ENCODE assay signal across 8 cellular contexts in the genomic region with DNA sequence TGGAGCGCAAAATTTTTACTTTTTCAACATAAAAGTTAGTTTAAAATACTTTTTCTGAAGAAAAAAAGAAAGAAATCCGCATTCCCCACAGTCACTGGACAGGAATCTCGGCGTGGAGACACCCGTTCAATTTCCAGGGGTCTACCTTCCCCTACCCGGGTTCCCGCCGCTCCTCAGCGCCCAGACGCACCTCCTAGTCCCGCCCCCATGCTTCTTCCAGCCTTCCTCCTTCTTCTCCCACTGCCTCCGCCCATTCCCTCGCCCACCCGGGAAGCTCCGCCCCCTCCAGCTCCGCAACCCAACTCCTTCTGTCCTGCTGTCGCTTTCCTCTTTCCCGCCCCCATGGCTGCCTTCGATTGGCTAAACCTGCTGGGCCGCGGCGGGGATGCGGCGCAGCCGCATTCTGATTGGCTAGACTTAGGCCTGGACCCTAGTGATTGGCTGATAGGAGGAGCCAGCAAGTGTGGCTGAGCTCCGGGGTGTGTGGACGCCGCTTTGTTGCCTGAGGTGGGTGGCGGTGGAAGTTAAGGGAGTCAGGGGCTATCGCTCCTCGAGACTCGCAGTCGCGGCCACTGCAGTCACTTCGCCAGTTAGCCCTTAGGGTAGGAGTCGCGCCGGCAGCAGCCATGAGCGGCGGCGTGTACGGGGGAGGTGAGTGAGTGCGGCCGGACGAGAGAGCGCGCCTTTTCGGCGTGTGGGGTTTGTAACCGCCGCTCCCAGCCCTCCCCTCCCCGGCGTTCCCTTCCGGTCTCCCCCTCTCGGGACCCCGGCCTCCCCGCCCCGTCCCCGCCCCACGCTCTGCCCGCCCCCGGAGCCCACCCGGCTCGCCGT. TPM values are rescaled to one million over a fixed set of nuclear protein-coding genes. Genes with fewer than 3 reads are reported as not detected.
DNase-seq lines count a peak whose midpoint lies in the region; ATAC-seq and TF ChIP-seq lines count a peak whose summit lies in the region.

A gene (plus strand): TSS at position 460 of the 831 bp plus-strand sequence. CDS start 167 bp downstream, at position 627.

- H3K4me3 ChIP-seq in AG10803 (ENCODE audit: low read length), result peak within 1 kb of the TSS; percentile 96

- ATAC-seq in GM19043 (IDR thresholded peaks at IDR 0.05; ENCODE audit: low read depth, unreplicated experiment) (peak; percentile 92), HG03378 (IDR thresholded peaks at IDR 0.05; ENCODE audit: unreplicated experiment) (peak; percentile 96)

- TF ChIP-seq CTCF in AG10803 (conservative IDR thresholded peaks at IDR 0.05; ENCODE audit: low read length), result no peak

- peak; percentile 99 for DNase-seq in AG10803 (ENCODE audit: low read depth)
- DNase-seq in NCI-H460 (ENCODE audit: extremely low read depth, low read depth), result peak; percentile 98
- peak; percentile 95 for DNase-seq in activated CD4-positive, CD25-positive, alpha-beta regulatory T cell treated with anti-CD3 and anti-CD28 coated beads, Interleukin-2, amount 50 U/mL, for 72 hours
- DNase-seq in cerebellar nuclear complex (lab: John Stamatoyannopoulos, UW), result peak; percentile 77 to 98
- peak; percentile 100 for DNase-seq in islet precursor cell
- peak; percentile 99 for DNase-seq in stimulated activated CD4-positive, alpha-beta T cell treated with anti-CD3 and anti-CD28 coated beads, Interleukin-12 subunit alpha, Interleukin-12 subunit beta, amount 100 ng/mL, for 48 hours (ENCODE audit: low read depth in 2 of 3, low spot score in 1 of 3)

RNA-seq across cellular contexts. Expression of the gene that starts here (rescaled TPM):
- total RNA-seq in NCI-H460 (2014; rRNA removed; shearing (Covaris generic)), result 77.9 and 85.0 TPM in 2 replicates
- polyA plus RNA-seq in NCI-H460 (2014; cell fraction: nucleus; rRNA removed), result 151 and 183 TPM in 2 replicates

Comparison
In these comparisons a context has a peak if more than half of its experiments do, and no peak if none do; other contexts are left out.
1. Peak in every context shown above with its lines: DNase-seq, ATAC-seq and H3K4me3 ChIP-seq.